In genomic region chr16:30112197-30113030, GRCh38 we compare ENCODE assay signal across 8 cellular contexts. TPM values are rescaled to one million over a fixed set of nuclear protein-coding genes. Genes with fewer than 3 reads are reported as not detected.
DNase-seq lines count a peak whose midpoint lies in the region; ATAC-seq and TF ChIP-seq lines count a peak whose summit lies in the region.

No MANE protein-coding gene starts in this region.

- TF ChIP-seq POLR2A in Peyer's patch (IDR thresholded peaks at IDR 0.05) = no peak

- H3K36me3 ChIP-seq in Peyer's patch = peaks cover 0 to 76% (median 0%) of the 10 kb centered on the region in 3 donors

- H3K9me3 ChIP-seq in Peyer's patch = no peaks in the 10 kb centered on the region

- peak overlapping the region in 3 of 4 donors; percentile 63 to 90 (median 77) for H3K27ac ChIP-seq in Peyer's patch

- no peaks in the 10 kb centered on the region for H3K27me3 ChIP-seq in Peyer's patch

- peaks cover 0 to 45% (median 12%) of the 10 kb centered on the region in 4 donors for H3K4me1 ChIP-seq in Peyer's patch

- no peak overlapping the region for H3K4me3 ChIP-seq in Peyer's patch

- ATAC-seq in HG03457 (IDR thresholded peaks at IDR 0.05; ENCODE audit: unreplicated experiment) (no peak), GM18498 (IDR thresholded peaks at IDR 0.05; ENCODE audit: unreplicated experiment) (no peak)

- peak; percentile 14 for DNase-seq in NCI-H2196 (lab: John Stamatoyannopoulos, UW; ENCODE audit: unreplicated experiment)
- no peak for DNase-seq in NCI-H2196 treated with DMSO at 0.1 percent for 48 hours (lab: John Stamatoyannopoulos, UW; ENCODE audit: unreplicated experiment)
- peak; percentile 43 to 87 (median 86) for DNase-seq in Peyer's patch
- DNase-seq in activated naive CD4-positive, alpha-beta T cell (lab: John Stamatoyannopoulos, UW) = peak; percentile 17 to 51 (median 36)
- peak; percentile 83 for DNase-seq in cardiac septum (ENCODE audit: low spot score)
- DNase-seq in stimulated activated CD4-positive, alpha-beta T cell treated with anti-CD3 and anti-CD28 coated beads, Interleukin-12 subunit alpha, Interleukin-12 subunit beta, amount 100 ng/mL, for 48 hours (ENCODE audit: low read depth in 2 of 3, low spot score in 1 of 3) = peak; percentile 45 to 70 (median 66)

- intact Hi-C loops in cardiac septum (cut with DNase I) = no loop called here

- TF ChIP-seq CTCF in Peyer's patch (IDR thresholded peaks at IDR 0.05) = peak; percentile 12 to 87 (median 72)

RNA-seq across cellular contexts. Expression of gene GDPD3, which starts 0.9 kb away (rescaled TPM):
- 10 to 100 TPM in 3 of 4 donors, 1 to 10 TPM in 1; 9.1 to 25.6 (median 14.6) TPM for total RNA-seq in Peyer's patch
- 3.0 TPM for total RNA-seq in cardiac septum

RNA-seq across cellular contexts. Expression of gene MAPK3, which starts 10.6 kb away (rescaled TPM):
- total RNA-seq in Peyer's patch = 100 to 1,000 TPM; 131 to 249 (median 191) TPM
- 47.8 TPM for total RNA-seq in cardiac septum

RNA-seq across cellular contexts. Expression of gene YPEL3, which starts 16.4 kb away (rescaled TPM):
- total RNA-seq in Peyer's patch (100 to 1,000 TPM in 2 of 4 donors, 10 to 100 TPM in 2; 85.8 to 144 (median 113) TPM), cardiac septum (43.2 TPM)

RNA-seq across cellular contexts. Expression of gene TBX6, which starts 20.7 kb away (rescaled TPM):
- total RNA-seq in Peyer's patch (1 to 10 TPM in 3 of 4 donors, under 1 TPM in 1; 0.53 to 3.4 (median 2.2) TPM), cardiac septum (0.57 TPM)

RNA-seq across cellular contexts. Expression of gene PPP4C, which starts 36.6 kb away (rescaled TPM):
- 10 to 100 TPM; 43.7 to 79.4 (median 56.6) TPM for total RNA-seq in Peyer's patch
- 44.1 TPM for total RNA-seq in cardiac septum
